In the genomic region with DNA sequence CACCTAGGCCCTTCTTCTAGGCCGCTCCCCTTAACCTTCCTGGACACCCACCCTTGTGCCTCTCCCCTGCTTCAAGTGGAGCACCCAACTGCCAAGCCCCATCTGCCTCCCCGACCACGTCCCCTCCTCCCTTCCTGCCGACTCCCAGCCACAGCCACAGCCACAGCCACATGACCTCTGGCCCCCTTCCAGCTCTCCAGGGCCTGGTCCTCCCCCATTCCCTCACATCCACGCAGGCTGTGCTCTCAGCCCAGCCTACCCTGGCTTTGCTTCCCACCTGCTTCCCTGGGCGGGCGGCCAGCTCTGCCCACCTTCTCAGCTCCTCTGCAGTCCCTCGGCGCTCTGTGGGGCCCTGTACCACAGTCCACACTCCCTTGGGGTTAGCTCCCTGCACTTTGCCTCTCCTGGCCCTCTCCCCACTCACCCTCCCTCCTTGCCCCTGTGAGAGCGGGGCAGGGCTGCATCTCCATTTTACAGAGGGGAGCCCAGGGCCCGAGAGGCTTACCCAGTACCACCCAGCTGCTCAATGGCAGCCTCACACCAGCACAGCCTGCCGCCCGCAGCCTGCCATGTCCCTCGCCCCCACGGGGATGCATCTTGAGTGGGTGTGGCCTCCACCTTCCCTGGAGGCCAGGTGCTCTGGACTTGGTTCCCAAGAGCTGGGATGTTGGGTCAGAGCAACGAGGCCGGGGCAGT, we compare ENCODE assay signal across 19 cellular contexts. TPM values are rescaled to one million over a fixed set of nuclear protein-coding genes. Genes with fewer than 3 reads are reported as not detected.
A peak's percentile ranks its signal among the peaks of the same experiment; 100 is the strongest.
DNase-seq lines count a peak whose midpoint lies in the region; ATAC-seq, FAIRE-seq and TF ChIP-seq lines count a peak whose summit lies in the region.
"Had no signal": no experiment of that assay in that cellular context is flagged by ENCODE, and none has a peak within 500 bp of the region (broad histone marks: within the 10 kb centered on the region; RNA-seq: fewer than 3 reads in every experiment).

No MANE protein-coding gene starts in this region.

- H3K9me3 ChIP-seq in SK-N-MC (ENCODE audit: low read depth, low read length), result no peaks in the 10 kb centered on the region
- no peaks in the 10 kb centered on the region for H3K9me3 ChIP-seq in kidney (ENCODE audit: control insufficient read depth in 1 of 2, low read length in 2 of 2)
- no peaks in the 10 kb centered on the region for H3K9me3 ChIP-seq in CD8-positive, alpha-beta memory T cell (ENCODE audit: low read length)
- no peaks in the 10 kb centered on the region for H3K9me3 ChIP-seq in esophagus muscularis mucosa
- H3K9me3 ChIP-seq: BE2C, Peyer's patch, thoracic aorta had no signal

- peaks cover 14 to 91% (median 19%) of the 10 kb centered on the region in 3 donors for H3K36me3 Mint-ChIP-seq in CD8-positive, alpha-beta memory T cell

- FAIRE-seq in kidney (lab: Jason Lieb, UNC), result no peak

- H3K9ac ChIP-seq in SK-N-MC (ENCODE audit: insufficient read length), result no peak overlapping the region
- no peak overlapping the region for H3K9ac ChIP-seq in kidney (ENCODE audit: low read length in 2 of 2)

- no peak for DNase-seq in stimulated activated naive CD8-positive, alpha-beta T cell treated with anti-CD3 and anti-CD28 coated beads, Interleukin-15, amount 100 ng/mL, for 72 hours
- DNase-seq in stimulated activated naive CD8-positive, alpha-beta T cell treated with anti-CD3 and anti-CD28 coated beads, Interleukin-15, Interleukin-2, amounts not matched to agents 100 U/mL and 50 U/mL, for 24 hours, result no peak
- DNase-seq in SK-N-MC (ENCODE audit: low read depth, low spot score), result no peak
- peak; percentile 63 for DNase-seq in kidney
- no peak for DNase-seq in CD8-positive, alpha-beta memory T cell
- DNase-seq in NCI-H1436 treated with DMSO at 0.1 percent for 48 hours (lab: John Stamatoyannopoulos, UW), result no peak
- DNase-seq in esophagus muscularis mucosa (ENCODE audit: extremely low spot score), result no peak
- DNase-seq: activated CD8-positive, alpha-beta memory T cell treated with anti-CD3 and anti-CD28 coated beads for 24 hours; activated gamma-delta T cell; BE2C; effector CD4-positive, alpha-beta T cell; HFFc6; kidney glomerular epithelial cell; nucleus accumbens had no signal

- H3K27me3 Mint-ChIP-seq in stimulated activated naive CD8-positive, alpha-beta T cell treated with anti-CD3 and anti-CD28 coated beads, Interleukin-15, amount 100 ng/mL, for 72 hours, result no peaks in the 10 kb centered on the region
- no peaks in the 10 kb centered on the region for H3K27me3 Mint-ChIP-seq in CD8-positive, alpha-beta memory T cell

- no peak overlapping the region for H3K4me3 ChIP-seq in SK-N-MC
- H3K4me3 ChIP-seq in kidney (ENCODE audit: low read length in 2 of 2), result no peak overlapping the region
- H3K4me3 ChIP-seq in CD8-positive, alpha-beta memory T cell (ENCODE audit: low read length), result no peak overlapping the region
- H3K4me3 ChIP-seq in esophagus muscularis mucosa, result no peak overlapping the region
- H3K4me3 ChIP-seq: hepatocyte, Peyer's patch, thoracic aorta had no signal

- POLR2A ChIA-PET in CD8-positive, alpha-beta memory T cell (lab: Charles Lee), result no interaction called here

- peaks cover 31% of the 10 kb centered on the region for H3K4me1 Mint-ChIP-seq in stimulated activated naive CD8-positive, alpha-beta T cell treated with anti-CD3 and anti-CD28 coated beads, Interleukin-15, amount 100 ng/mL, for 72 hours
- H3K4me1 Mint-ChIP-seq in CD8-positive, alpha-beta memory T cell, result peaks cover 16 to 33% (median 21%) of the 10 kb centered on the region in 3 donors

- intact Hi-C loops in kidney (cut with DNase I), result no loop called here
- intact Hi-C loops in esophagus muscularis mucosa (cut with DNase I), result no loop called here

- TF ChIP-seq CTCF in kidney (IDR thresholded peaks at IDR 0.05; ENCODE audit: borderline replicate concordance, extremely low read depth, insufficient read depth) (no peak), esophagus muscularis mucosa (IDR thresholded peaks at IDR 0.05) (no peak)

- H3K36me3 ChIP-seq in SK-N-MC (ENCODE audit: insufficient read depth, low read length), result no peaks in the 10 kb centered on the region
- H3K36me3 ChIP-seq in kidney (ENCODE audit: control insufficient read depth in 1 of 2, insufficient read depth in 2 of 2, low read length in 2 of 2), result no peaks in the 10 kb centered on the region
- H3K36me3 ChIP-seq in CD8-positive, alpha-beta memory T cell (ENCODE audit: insufficient read depth, low read length), result peaks cover 24% of the 10 kb centered on the region
- no peaks in the 10 kb centered on the region for H3K36me3 ChIP-seq in esophagus muscularis mucosa
- H3K36me3 ChIP-seq: BE2C, Peyer's patch, thoracic aorta had no signal

- 84% methylated on average over 11 of the region's 17 CpGs for WGBS in esophagus muscularis mucosa

- ATAC-seq in stimulated activated naive CD8-positive, alpha-beta T cell treated with anti-CD3 and anti-CD28 coated beads, Interleukin-15, amount 100 ng/mL, for 72 hours, result no peak
- no peak for ATAC-seq in stimulated activated naive CD8-positive, alpha-beta T cell treated with anti-CD3 and anti-CD28 coated beads, Interleukin-15, Interleukin-2, amounts not matched to agents 100 U/mL and 50 U/mL, for 24 hours

- no peak for TF ChIP-seq EP300 in esophagus muscularis mucosa (IDR thresholded peaks at IDR 0.05)

- H3K27ac Mint-ChIP-seq in stimulated activated naive CD8-positive, alpha-beta T cell treated with anti-CD3 and anti-CD28 coated beads, Interleukin-15, amount 100 ng/mL, for 72 hours, result peak overlapping the region; percentile 26 to 48
- peak overlapping the region in 3 of 8 donors; percentile 36 to 76 (median 70) for H3K27ac Mint-ChIP-seq in CD8-positive, alpha-beta memory T cell
- H3K27ac Mint-ChIP-seq: HFFc6 had no signal

- no peak for TF ChIP-seq POLR2A in esophagus muscularis mucosa (IDR thresholded peaks at IDR 0.05; ENCODE audit: low read depth)

- no peaks in the 10 kb centered on the region for H3K9me3 Mint-ChIP-seq in stimulated activated naive CD8-positive, alpha-beta T cell treated with anti-CD3 and anti-CD28 coated beads, Interleukin-15, amount 100 ng/mL, for 72 hours
- no peaks in the 10 kb centered on the region for H3K9me3 Mint-ChIP-seq in CD8-positive, alpha-beta memory T cell
- H3K9me3 Mint-ChIP-seq: HFFc6 had no signal

- H3K4me1 ChIP-seq in kidney (ENCODE audit: control insufficient read depth in 1 of 2, insufficient read depth in 1 of 2, low read depth in 1 of 2, low read length in 2 of 2) (no peaks in the 10 kb centered on the region), esophagus muscularis mucosa (peaks cover 0 to 8% (median 6%) of the 10 kb centered on the region in 4 donors)
- no peaks in the 10 kb centered on the region for H3K4me1 ChIP-seq in CD8-positive, alpha-beta memory T cell (ENCODE audit: insufficient read depth, low read length)
- H3K4me1 ChIP-seq: Peyer's patch had no signal

- CTCF ChIA-PET in CD8-positive, alpha-beta memory T cell (lab: Charles Lee), result no interaction called here

- H3K27me3 ChIP-seq in CD8-positive, alpha-beta memory T cell (ENCODE audit: insufficient read depth, low read length, poor library complexity, severe bottlenecking), result no peaks in the 10 kb centered on the region
- H3K27me3 ChIP-seq in esophagus muscularis mucosa, result peaks cover 0 to 59% (median 0%) of the 10 kb centered on the region in 4 donors
- H3K27me3 ChIP-seq: BE2C, hepatocyte, Peyer's patch had no signal

- no peak overlapping the region for H3K4me3 Mint-ChIP-seq in stimulated activated naive CD8-positive, alpha-beta T cell treated with anti-CD3 and anti-CD28 coated beads, Interleukin-15, amount 100 ng/mL, for 72 hours
- no peak overlapping the region for H3K4me3 Mint-ChIP-seq in CD8-positive, alpha-beta memory T cell
- H3K4me3 Mint-ChIP-seq: HFFc6 had no signal

- H3K27ac ChIP-seq in SK-N-MC (0 out of 2 replicates have a peak overlapping the region, but pooled peaks have one; percentile 42), kidney (ENCODE audit: low read depth in 2 of 2, low read length in 2 of 2) (no peak overlapping the region), esophagus muscularis mucosa (replicated peaks in 1 of 4) (no peak overlapping the region)
- no peak overlapping the region for H3K27ac ChIP-seq in CD8-positive, alpha-beta memory T cell (ENCODE audit: low read depth, low read length)
- H3K27ac ChIP-seq: Peyer's patch, thoracic aorta, VCaP had no signal

RNA-seq across cellular contexts. Expression of gene PARVG, which starts 20.3 kb away (rescaled TPM):
- total RNA-seq in kidney (20.9 TPM), esophagus muscularis mucosa (10 to 100 TPM in 2 of 4 donors, 1 to 10 TPM in 2; 7.1 to 16.2 (median 11.2) TPM)
- 2.5 TPM for polyA plus RNA-seq in kidney (ENCODE audit: insufficient read depth, low read depth, low replicate concordance)
- 10 to 100 TPM; 56.0 to 57.4 TPM for total RNA-seq in CD8-positive, alpha-beta memory T cell
- polyA plus RNA-seq in CD8-positive, alpha-beta memory T cell, result 94.4 TPM
- total RNA-seq: fibroblast of lung, HFFc6 had no signal
- polyA plus RNA-seq: fibroblast of lung had no signal
